Comparison of ENCODE assay signal across 24 cellular contexts in the genomic region with DNA sequence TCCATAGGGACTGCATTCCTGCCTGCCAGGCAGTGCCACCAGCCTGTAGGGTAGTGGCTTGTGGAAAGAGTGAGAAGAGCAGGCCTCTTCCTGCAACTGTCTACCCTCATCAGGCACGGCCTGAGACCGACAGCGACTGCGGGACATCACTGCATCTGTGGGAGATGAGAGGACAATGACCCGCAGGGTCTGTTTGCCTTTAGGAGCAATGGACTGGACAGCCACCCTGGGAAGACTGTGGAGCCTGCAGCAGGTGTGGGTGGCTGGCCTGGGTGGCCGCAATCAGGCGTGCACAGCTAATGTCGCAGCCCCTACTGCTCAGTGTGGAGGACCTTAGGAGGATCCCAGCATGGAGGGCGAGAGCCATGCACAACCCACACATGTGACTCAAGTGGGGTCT.
"Had no signal": no experiment of that assay in that cellular context is flagged by ENCODE, and none has a peak within 500 bp of the region (broad histone marks: within the 10 kb centered on the region; RNA-seq: fewer than 3 reads in every experiment).

No MANE protein-coding gene starts in this region.

- H3K36me3 ChIP-seq: cardiac muscle cell, left lung, pancreas had no signal

- FAIRE-seq: endometrium, frontal cortex, pancreas had no signal

- H3K27me3 ChIP-seq: cardiac muscle cell, hepatocyte, left lung, pancreas had no signal

- H3K4me3 ChIP-seq: cardiac muscle cell, hepatocyte, left lung, lung, pancreas had no signal

- H3K4me1 Mint-ChIP-seq: activated CD4-positive, alpha-beta memory T cell treated with anti-CD3 and anti-CD28 coated beads, Interleukin-2, amount 10 ng/mL, durations not matched to agents 7 days and 5 days; activated CD8-positive, alpha-beta memory T cell treated with anti-CD3 and anti-CD28 coated beads, Interleukin-2, amount 10 ng/mL, durations not matched to agents 7 days and 5 days had no signal

- H3K27ac Mint-ChIP-seq: activated CD4-positive, alpha-beta memory T cell treated with anti-CD3 and anti-CD28 coated beads, Interleukin-2, amount 10 ng/mL, durations not matched to agents 7 days and 5 days; activated CD4-positive, alpha-beta T cell treated with anti-CD3 and anti-CD28 coated beads, Interleukin-2, amount 10 ng/mL, durations not matched to agents 24 days and 14 days; activated CD8-positive, alpha-beta memory T cell treated with anti-CD3 and anti-CD28 coated beads, Interleukin-2, amount 10 ng/mL, durations not matched to agents 7 days and 5 days; activated naive CD8-positive, alpha-beta T cell treated with anti-CD3 and anti-CD28 coated beads, Interleukin-2, amount 50 U/mL, for 24 hours; dendritic cell treated with granulocyte-macrophage colony-stimulating factor and Interleukin-4, amounts not matched to agents 40 ng/mL and 50 ng/mL, for 4 days; immature natural killer cell; nephron; stimulated activated naive CD8-positive, alpha-beta T cell treated with anti-CD3 and anti-CD28 coated beads, Interleukin-15, Interleukin-2, amounts not matched to agents 100 ng/mL and 50 ng/mL, for 24 hours had no signal

- H3K9me3 Mint-ChIP-seq: activated CD4-positive, alpha-beta memory T cell treated with anti-CD3 and anti-CD28 coated beads, Interleukin-2, amount 10 ng/mL, durations not matched to agents 7 days and 5 days; activated CD4-positive, alpha-beta T cell treated with anti-CD3 and anti-CD28 coated beads, Interleukin-2, amount 10 ng/mL, durations not matched to agents 24 days and 14 days; activated naive CD8-positive, alpha-beta T cell treated with anti-CD3 and anti-CD28 coated beads, Interleukin-2, amount 50 U/mL, for 24 hours; dendritic cell treated with granulocyte-macrophage colony-stimulating factor and Interleukin-4, amounts not matched to agents 40 ng/mL and 50 ng/mL, for 4 days; immature natural killer cell; stimulated activated naive CD8-positive, alpha-beta T cell treated with anti-CD3 and anti-CD28 coated beads, Interleukin-15, Interleukin-2, amounts not matched to agents 100 ng/mL and 50 ng/mL, for 24 hours had no signal

- H3K4me3 Mint-ChIP-seq: activated CD4-positive, alpha-beta memory T cell treated with anti-CD3 and anti-CD28 coated beads, Interleukin-2, amount 10 ng/mL, durations not matched to agents 7 days and 5 days; activated CD4-positive, alpha-beta T cell treated with anti-CD3 and anti-CD28 coated beads, Interleukin-2, amount 10 ng/mL, durations not matched to agents 24 days and 14 days; activated CD8-positive, alpha-beta memory T cell treated with anti-CD3 and anti-CD28 coated beads, Interleukin-2, amount 10 ng/mL, durations not matched to agents 7 days and 5 days; activated naive CD8-positive, alpha-beta T cell treated with anti-CD3 and anti-CD28 coated beads, Interleukin-2, amount 50 U/mL, for 24 hours; dendritic cell treated with granulocyte-macrophage colony-stimulating factor and Interleukin-4, amounts not matched to agents 40 ng/mL and 50 ng/mL, for 4 days; immature natural killer cell; nephron; stimulated activated naive CD8-positive, alpha-beta T cell treated with anti-CD3 and anti-CD28 coated beads, Interleukin-15, Interleukin-2, amounts not matched to agents 100 ng/mL and 50 ng/mL, for 24 hours had no signal

- H3K27ac ChIP-seq: cardiac muscle cell, hepatocyte, left lung, pancreas had no signal

- H3K36me3 Mint-ChIP-seq: activated CD8-positive, alpha-beta memory T cell treated with anti-CD3 and anti-CD28 coated beads, Interleukin-2, amount 10 ng/mL, durations not matched to agents 7 days and 5 days; immature natural killer cell had no signal

- H3K27me3 Mint-ChIP-seq: dendritic cell treated with granulocyte-macrophage colony-stimulating factor and Interleukin-4, amounts not matched to agents 40 ng/mL and 50 ng/mL, for 4 days had no signal

- H3K79me2 ChIP-seq: hepatocyte had no signal

- DNase-seq: activated CD4-positive, alpha-beta memory T cell treated with anti-CD3 and anti-CD28 coated beads, Interleukin-2, amount 10 ng/mL, durations not matched to agents 7 days and 5 days; activated CD4-positive, alpha-beta T cell treated with anti-CD3 and anti-CD28 coated beads, Interleukin-2, amount 10 ng/mL, durations not matched to agents 24 days and 14 days; activated CD8-positive, alpha-beta memory T cell treated with anti-CD3 and anti-CD28 coated beads, Interleukin-2, amount 10 ng/mL, durations not matched to agents 7 days and 5 days; activated gamma-delta T cell; activated naive CD4-positive, alpha-beta T cell treated with anti-CD3 and anti-CD28 coated beads, Interleukin-2, amount 50 U/mL, for 16 hours; activated naive CD8-positive, alpha-beta T cell treated with anti-CD3 and anti-CD28 coated beads, Interleukin-2, amount 50 U/mL, for 24 hours; activated T-cell treated with anti-CD3 and anti-CD28 coated beads for 4 hours; effector CD4-positive, alpha-beta T cell; erythroblast; glutamatergic neuron; immature natural killer cell; kidney glomerular epithelial cell; left lung; pancreas; right cardiac atrium; stimulated activated CD4-positive, alpha-beta T cell treated with anti-CD3 and anti-CD28 coated beads, Interleukin-1b, Interleukin-23, amount 100 ng/mL, for 48 hours had no signal

- H3K4me2 ChIP-seq: hepatocyte had no signal

- H3K9me3 ChIP-seq: left lung, pancreas had no signal

- H3K4me1 ChIP-seq: pancreas had no signal
